ENCODE assay signal across 13 cellular contexts in genomic region chr2:235827585-235827992, GRCh38.
DNase-seq lines count a peak whose midpoint lies in the region; ATAC-seq and TF ChIP-seq lines count a peak whose summit lies in the region.
"Had no signal": no experiment of that assay in that cellular context is flagged by ENCODE, and none has a peak within 500 bp of the region (broad histone marks: within the 10 kb centered on the region; RNA-seq: fewer than 3 reads in every experiment).

No MANE protein-coding gene starts in this region.

- no peak for ATAC-seq in left cardiac atrium

- peaks cover 16% of the 10 kb centered on the region for H3K36me3 Mint-ChIP-seq in type B pancreatic cell
- H3K36me3 Mint-ChIP-seq: memory B cell had no signal

- peaks cover 8% of the 10 kb centered on the region for H3K4me1 Mint-ChIP-seq in type B pancreatic cell (ENCODE audit: unreplicated experiment)
- H3K4me1 Mint-ChIP-seq: memory B cell had no signal

- H3K27ac Mint-ChIP-seq in type B pancreatic cell = peak overlapping the region; percentile 86
- H3K27ac Mint-ChIP-seq: memory B cell had no signal

- DNase-seq in cardiac muscle cell (ENCODE audit: low read depth in 1 of 2, low spot score in 1 of 2) = peak in 1 of 2 donors; percentile 17
- DNase-seq in cardiac septum (ENCODE audit: low spot score) = no peak
- peak; percentile 31 for DNase-seq in amniotic stem cell (lab: John Stamatoyannopoulos, UW)
- DNase-seq in iris pigment epithelial cell (ENCODE audit: low read depth) = peak; percentile 83
- DNase-seq in type B pancreatic cell (ENCODE audit: extremely low spot score, unreplicated experiment) = no peak
- no peak for DNase-seq in KG1 (lab: John Stamatoyannopoulos, UW)
- no peak for DNase-seq in NCI-H446 (lab: John Stamatoyannopoulos, UW)
- no peak for DNase-seq in left cardiac atrium
- DNase-seq: DMS153, NCI-H524, SIG-M5, thyroid gland had no signal

- H3K27me3 ChIP-seq in cardiac muscle cell = no peaks in the 10 kb centered on the region
- H3K27me3 ChIP-seq: thyroid gland had no signal

- no peak overlapping the region for H3K4me3 ChIP-seq in cardiac muscle cell
- H3K4me3 ChIP-seq: thyroid gland had no signal

- peak overlapping the region; percentile 6 for H3K27ac ChIP-seq in cardiac muscle cell
- H3K27ac ChIP-seq: thyroid gland had no signal

- intact Hi-C loops in cardiac septum (cut with DNase I) = no loop called here
- intact Hi-C loops in left cardiac atrium (cut with DNase I) = no loop called here

- H3K4me3 Mint-ChIP-seq in type B pancreatic cell = no peak overlapping the region
- H3K4me3 Mint-ChIP-seq: memory B cell had no signal

- no peaks in the 10 kb centered on the region for H3K36me3 ChIP-seq in cardiac muscle cell
- H3K36me3 ChIP-seq: thyroid gland had no signal

- no peaks in the 10 kb centered on the region for H3K4me1 ChIP-seq in cardiac muscle cell (ENCODE audit: low read depth)
- H3K4me1 ChIP-seq: thyroid gland had no signal

- H3K9me3 Mint-ChIP-seq in type B pancreatic cell = no peaks in the 10 kb centered on the region

- TF ChIP-seq CTCF in cardiac muscle cell (IDR thresholded peaks at IDR 0.05; ENCODE audit: low read depth, low read length) (no peak), type B pancreatic cell (conservative IDR thresholded peaks at IDR 0.05) (no peak)

- H3K27me3 Mint-ChIP-seq in type B pancreatic cell = no peaks in the 10 kb centered on the region
- H3K27me3 Mint-ChIP-seq: memory B cell had no signal

- no peaks in the 10 kb centered on the region for H3K9me3 ChIP-seq in cardiac muscle cell (ENCODE audit: low read depth)
- H3K9me3 ChIP-seq: thyroid gland had no signal

Comparison
In these comparisons a context has a peak if more than half of its experiments do, and no peak if none do; other contexts are left out.
1. DNase-seq: peak in amniotic stem cell (single experiment) and iris pigment epithelial cell (single experiment); none in cardiac septum (single experiment), type B pancreatic cell (single experiment), KG1 (single experiment), NCI-H446 (0 of 2) and left cardiac atrium (single experiment).